14 cellular contexts compared by ENCODE assay signal in the genomic region with DNA sequence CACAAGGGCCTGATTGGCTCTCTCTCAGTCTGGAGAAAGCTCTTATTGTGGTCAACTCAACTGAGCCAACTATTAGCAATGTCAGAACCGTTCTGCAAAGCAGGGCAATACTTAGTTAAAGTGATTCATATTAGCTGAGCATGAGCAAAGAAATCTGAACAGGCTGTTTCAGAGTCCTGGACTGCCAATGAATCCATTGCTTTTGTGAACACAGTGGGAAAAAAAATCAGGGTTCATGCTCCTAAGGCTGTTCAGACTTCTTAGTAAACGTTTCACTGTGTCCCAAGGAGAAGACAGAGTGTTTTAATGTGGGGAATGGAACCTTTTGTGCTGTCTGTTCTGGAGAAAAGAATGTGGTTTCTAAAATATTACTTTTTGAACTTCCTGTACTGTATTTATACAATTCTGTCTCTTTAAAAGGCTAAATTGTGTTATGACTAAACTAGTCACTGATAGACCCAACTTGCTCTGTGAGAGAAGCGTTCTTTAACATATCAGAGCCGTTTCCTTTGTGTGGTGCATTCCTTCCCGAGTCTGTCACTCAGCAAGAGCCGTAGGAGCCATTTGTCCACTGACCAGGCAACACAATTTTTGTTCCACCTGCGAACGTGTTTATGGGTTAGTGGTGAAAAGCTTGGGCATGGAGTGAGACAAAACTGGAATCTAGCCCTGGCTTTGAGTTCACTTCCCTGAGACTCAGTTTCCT.
DNase-seq lines count a peak whose midpoint lies in the region; ATAC-seq and TF ChIP-seq lines count a peak whose summit lies in the region.
"Had no signal": no experiment of that assay in that cellular context is flagged by ENCODE, and none has a peak within 500 bp of the region (broad histone marks: within the 10 kb centered on the region; RNA-seq: fewer than 3 reads in every experiment).

No MANE protein-coding gene starts in this region.

- TF ChIP-seq CTCF in gastroesophageal sphincter (IDR thresholded peaks at IDR 0.05), result no peak
- no peak for TF ChIP-seq CTCF in MM.1S (IDR thresholded peaks at IDR 0.05; ENCODE audit: low read length)

- H3K9ac ChIP-seq in adipocyte (ENCODE audit: low read length), result peak overlapping the region; percentile 66
- H3K9ac ChIP-seq in neuronal stem cell (ENCODE audit: low read depth, low read length, poor library complexity), result no peak overlapping the region
- no peak overlapping the region for H3K9ac ChIP-seq in MM.1S (ENCODE audit: low read length)

- no peaks in the 10 kb centered on the region for H3K27me3 ChIP-seq in adipocyte (replicated peaks; ENCODE audit: control insufficient read depth, insufficient read depth, low read length)
- no peaks in the 10 kb centered on the region for H3K27me3 ChIP-seq in gastroesophageal sphincter
- no peaks in the 10 kb centered on the region for H3K27me3 ChIP-seq in neuronal stem cell (ENCODE audit: control insufficient read depth in 3 of 3, insufficient read depth in 3 of 3, low read depth in 1 of 3, low read length in 3 of 3)
- H3K27me3 ChIP-seq in MM.1S (replicated peaks; ENCODE audit: insufficient read depth, low read length), result no peaks in the 10 kb centered on the region
- H3K27me3 ChIP-seq: SJSA1 had no signal

- TF ChIP-seq POLR2A in gastroesophageal sphincter (IDR thresholded peaks at IDR 0.05), result no peak

- H3K79me2 ChIP-seq in MM.1S (ENCODE audit: low read length), result no peaks in the 10 kb centered on the region

- no peaks in the 10 kb centered on the region for H3K79me1 ChIP-seq in neuronal stem cell (ENCODE audit: low read depth, low read length)

- H2BK120ac ChIP-seq in neuronal stem cell (ENCODE audit: low read depth, low read length), result no peak overlapping the region

- H3K14ac ChIP-seq in neuronal stem cell (ENCODE audit: low read length), result no peak overlapping the region

- peak overlapping the region; percentile 76 to 96 (median 78) for H3K27ac ChIP-seq in gastroesophageal sphincter
- H3K27ac ChIP-seq in neuronal stem cell (replicated peaks; ENCODE audit: low read length), result no peak overlapping the region
- H3K27ac ChIP-seq in MM.1S (ENCODE audit: low read length), result no peak overlapping the region
- H3K27ac ChIP-seq: SJSA1 had no signal

- H3K4me3 ChIP-seq in adipocyte (ENCODE audit: low read length) (peak overlapping the region; percentile 66), gastroesophageal sphincter (no peak overlapping the region), neuronal stem cell (ENCODE audit: low read length in 2 of 2) (no peak overlapping the region), MM.1S (ENCODE audit: low read length) (no peak overlapping the region)
- H3K4me3 ChIP-seq: mucosa of descending colon, SJSA1 had no signal

- no peak overlapping the region for H3K4ac ChIP-seq in neuronal stem cell (ENCODE audit: low read length)

- no peak overlapping the region for H2BK12ac ChIP-seq in neuronal stem cell (ENCODE audit: low read length)

- WGBS in gastroesophageal sphincter (ENCODE audit: low coverage in 1 of 2), 2 donors, result 14 to 32% methylated on average over 5 to 8 of the region's 8 CpGs
- WGBS in neuronal stem cell (ENCODE audit: extremely low coverage in 2 of 2, insufficient read length in 2 of 2, insufficient replicate concordance in 1 of 2), 2 donors, result no CpG with 5 or more reads among the region's 8 CpGs

- no peak overlapping the region for H2BK15ac ChIP-seq in neuronal stem cell (ENCODE audit: low read length)

- H4K20me1 ChIP-seq in MM.1S (ENCODE audit: insufficient read depth, low read length), result no peaks in the 10 kb centered on the region

- peak; percentile 79 for ATAC-seq in gastroesophageal sphincter
- ATAC-seq in HG03565 (IDR thresholded peaks at IDR 0.05; ENCODE audit: unreplicated experiment), result no peak
- no peak for ATAC-seq in GM19395 (IDR thresholded peaks at IDR 0.05; ENCODE audit: unreplicated experiment)
- ATAC-seq: activated T-helper 17 cell treated with anti-CD3 and anti-CD28 coated beads, Interleukin-2, amount 50 U/mL, for 72 hours; mucosa of descending colon had no signal

- H3K36me3 ChIP-seq in adipocyte (ENCODE audit: control insufficient read depth, insufficient read depth, low read length, severe bottlenecking) (no peaks in the 10 kb centered on the region), gastroesophageal sphincter (no peaks in the 10 kb centered on the region), neuronal stem cell (replicated peaks in 1 of 2; ENCODE audit: control insufficient read depth in 2 of 2, insufficient read depth in 2 of 2, low read length in 2 of 2) (no peaks in the 10 kb centered on the region), MM.1S (replicated peaks; ENCODE audit: insufficient read depth, low read length) (no peaks in the 10 kb centered on the region)
- H3K36me3 ChIP-seq: SJSA1 had no signal

- no peak overlapping the region for H3K23ac ChIP-seq in neuronal stem cell (ENCODE audit: low read depth, low read length, poor library complexity)

- H3K4me1 ChIP-seq in adipocyte (ENCODE audit: control insufficient read depth, insufficient read depth, low read length) (peaks cover 21% of the 10 kb centered on the region), gastroesophageal sphincter (peaks cover 3 to 53% (median 24%) of the 10 kb centered on the region in 3 donors), neuronal stem cell (ENCODE audit: control insufficient read depth in 2 of 2, insufficient read depth in 1 of 2, low read depth in 1 of 2, low read length in 2 of 2) (peaks cover 0 to 6% of the 10 kb centered on the region in 2 donors), MM.1S (ENCODE audit: low read length) (no peaks in the 10 kb centered on the region)
- H3K4me1 ChIP-seq: SJSA1 had no signal

- peak; percentile 3 for TF ChIP-seq EP300 in gastroesophageal sphincter (IDR thresholded peaks at IDR 0.05)

- H2BK5ac ChIP-seq in neuronal stem cell (ENCODE audit: low read length), result no peak overlapping the region

- H3K9me3 ChIP-seq in adipocyte (ENCODE audit: control insufficient read depth, low read length), result no peaks in the 10 kb centered on the region
- H3K9me3 ChIP-seq in gastroesophageal sphincter, result no peaks in the 10 kb centered on the region
- no peaks in the 10 kb centered on the region for H3K9me3 ChIP-seq in neuronal stem cell (replicated peaks in 1 of 2; ENCODE audit: control insufficient read depth in 2 of 2, insufficient read depth in 1 of 2, low read depth in 1 of 2, low read length in 2 of 2)
- no peaks in the 10 kb centered on the region for H3K9me3 ChIP-seq in MM.1S (replicated peaks; ENCODE audit: insufficient read depth, low read length)
- H3K9me3 ChIP-seq: mucosa of descending colon, SJSA1 had no signal

- no peaks in the 10 kb centered on the region for H3K9me2 ChIP-seq in MM.1S (replicated peaks; ENCODE audit: insufficient read depth, low read length)

- DNase-seq in COLO829 (ENCODE audit: low spot score) (peak; percentile 55), adipocyte (ENCODE audit: low read depth) (peak; percentile 61), neuronal stem cell (ENCODE audit: low spot score) (no peak), MM.1S (no peak)
- DNase-seq in activated T-cell treated with anti-CD3 and anti-CD28 coated beads, Interleukin-2, amount 50 U/mL, for 1 hour, result no peak
- DNase-seq: activated B cell treated with CpG ODN at 0.5 μM for 24 hours, AML-193, GOT3, mucosa of descending colon had no signal

- no peak overlapping the region for H3K4me2 ChIP-seq in neuronal stem cell (ENCODE audit: insufficient read depth, low read length, poor library complexity, severe bottlenecking)
- H3K4me2 ChIP-seq in MM.1S (ENCODE audit: low read depth, low read length), result no peak overlapping the region

- H2AK5ac ChIP-seq in neuronal stem cell (ENCODE audit: low read depth, low read length), result no peak overlapping the region

- H4K91ac ChIP-seq in neuronal stem cell (ENCODE audit: low read depth, low read length, poor library complexity), result no peak overlapping the region

- no peak overlapping the region for H3K18ac ChIP-seq in neuronal stem cell (ENCODE audit: low read length)

- H4K8ac ChIP-seq in neuronal stem cell (ENCODE audit: low read depth, low read length), result no peak overlapping the region

- H2AFZ ChIP-seq in neuronal stem cell (ENCODE audit: low read length), result peak overlapping the region; percentile 63
- no peak overlapping the region for H2AFZ ChIP-seq in MM.1S (ENCODE audit: low read length)

- no peaks in the 10 kb centered on the region for H3F3A ChIP-seq in MM.1S (ENCODE audit: insufficient read depth, low read length)

Comparison
In these comparisons a context has a peak if more than half of its experiments do, and no peak if none do; other contexts are left out.
1. DNase-seq: peak in COLO829 (single experiment) and adipocyte (single experiment); none in neuronal stem cell (single experiment), MM.1S (single experiment) and activated T-cell treated with anti-CD3 and anti-CD28 coated beads, Interleukin-2, amount 50 U/mL, for 1 hour (single experiment).
2. H3K27ac ChIP-seq: peak in gastroesophageal sphincter (4 of 4); none in neuronal stem cell (single experiment) and MM.1S (single experiment).